Comparison of ENCODE assay signal across 13 cellular contexts in the genomic region with DNA sequence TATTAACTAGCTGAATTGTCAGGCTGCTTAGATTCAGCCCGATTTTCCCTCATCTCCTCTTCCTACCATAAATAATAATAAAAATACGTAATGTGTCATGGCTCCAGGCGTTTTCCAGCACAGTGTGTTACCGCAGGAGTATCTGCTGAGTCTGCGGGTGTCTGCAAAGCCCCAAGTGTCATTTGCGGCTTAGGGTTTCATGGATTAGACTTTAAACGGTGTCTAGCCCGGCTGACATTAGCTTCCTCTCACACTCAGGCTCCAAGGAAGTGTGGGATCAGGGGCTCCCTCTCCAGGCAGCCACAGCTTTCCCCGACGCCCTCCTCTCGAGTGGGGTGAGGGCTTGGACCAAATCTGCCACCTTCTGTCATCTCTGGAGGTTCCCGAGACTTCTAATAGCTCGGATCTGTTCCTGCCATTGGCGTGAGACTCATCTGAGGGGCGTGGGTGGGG. TPM values are rescaled to one million over a fixed set of nuclear protein-coding genes. Genes with fewer than 3 reads are reported as not detected.
DNase-seq lines count a peak whose midpoint lies in the region; ATAC-seq and TF ChIP-seq lines count a peak whose summit lies in the region.
"Had no signal": no experiment of that assay in that cellular context is flagged by ENCODE, and none has a peak within 500 bp of the region (broad histone marks: within the 10 kb centered on the region; RNA-seq: fewer than 3 reads in every experiment).

No MANE protein-coding gene starts in this region.

- H4K91ac ChIP-seq in IMR-90 (ENCODE audit: insufficient read depth, low read depth, low read length) = no peak overlapping the region

- H3K4me3 Mint-ChIP-seq in activated naive CD4-positive, alpha-beta T cell treated with anti-CD3 and anti-CD28 coated beads for 36 hours = no peak overlapping the region
- H3K4me3 Mint-ChIP-seq: T-helper 2 cell treated with Interferon-gamma antibody and Interleukin-4, amounts not matched to agents 5 μg/mL and 100 μg/mL, for 36 hours had no signal

- BruUV-seq in IMR-90 (replicated peaks; lab: Mats Ljungman, UMichigan) = no TSS peak

- DNase-seq in IMR-90 (no peak), SK-N-SH (no peak), smooth muscle cell (lab: John Stamatoyannopoulos, UW; ENCODE audit: unreplicated experiment) (no peak), left lung (no peak), CD1c-positive myeloid dendritic cell (ENCODE audit: extremely low spot score) (no peak)
- no peak for DNase-seq in activated naive CD4-positive, alpha-beta T cell treated with anti-CD3 and anti-CD28 coated beads for 36 hours
- DNase-seq in activated CD8-positive, alpha-beta memory T cell treated with anti-CD3 and anti-CD28 coated beads for 24 hours = no peak
- DNase-seq: MM.1S, NCI-H748 treated with DMSO at 0.1 percent for 48 hours had no signal

- no peak for TF ChIP-seq POLR2A in IMR-90 (IDR thresholded peaks at IDR 0.05; ENCODE audit: low read depth, low read length)

- H3K79me2 ChIP-seq in SK-N-SH (ENCODE audit: insufficient read depth) (no peaks in the 10 kb centered on the region), smooth muscle cell (ENCODE audit: low read depth) (no peaks in the 10 kb centered on the region)

- no peak overlapping the region for H3K4ac ChIP-seq in IMR-90 (ENCODE audit: low read depth, low read length)

- H3K4me1 ChIP-seq in IMR-90 (ENCODE audit: control insufficient read depth, insufficient read depth, low read length) (no peaks in the 10 kb centered on the region), SK-N-SH (ENCODE audit: control insufficient read depth in 1 of 2, insufficient read depth in 2 of 2, low read depth in 1 of 2, low read length in 1 of 2) (peaks cover 0 to 12% of the 10 kb centered on the region in 2 experiments; a peak in 2 of 4 replicates), iPS-18a (ENCODE audit: control insufficient read depth, low read depth, low read length) (peaks cover 24% of the 10 kb centered on the region), smooth muscle cell (ENCODE audit: low read depth) (peaks cover 18% of the 10 kb centered on the region), left lung (peaks cover 0 to 9% of the 10 kb centered on the region in 2 donors)

- POLR2A ChIA-PET in IMR-90 (lab: Charles Lee; ENCODE audit: unreplicated experiment) = no interaction called here
- POLR2A ChIA-PET in SK-N-SH (lab: Yijun Ruan, JAX) = no interaction called here

- no peak overlapping the region for H2BK20ac ChIP-seq in IMR-90 (ENCODE audit: low read depth, low read length)

- TF ChIP-seq CTCF in IMR-90 (conservative IDR thresholded peaks at IDR 0.05; ENCODE audit: low read depth, low read length) (no peak), SK-N-SH (IDR thresholded peaks at IDR 0.05) (no peak), smooth muscle cell (IDR thresholded peaks at IDR 0.05; ENCODE audit: borderline replicate concordance, insufficient read depth, poor library complexity, severe bottlenecking) (no peak), left lung (IDR thresholded peaks at IDR 0.05) (no peak)

- H3K9me2 ChIP-seq in SK-N-SH = no peaks in the 10 kb centered on the region

- no peak overlapping the region for H2BK5ac ChIP-seq in IMR-90 (ENCODE audit: low read depth, low read length, poor library complexity, severe bottlenecking)

- H3K23ac ChIP-seq in IMR-90 (ENCODE audit: low read depth, low read length) = no peak overlapping the region

- H3K27ac ChIP-seq in IMR-90 (ENCODE audit: insufficient read depth, low read length) (no peak overlapping the region), SK-N-SH (ENCODE audit: low read depth in 2 of 2, low read length in 1 of 2) (no peak overlapping the region; a peak in 1 of 4 replicates), iPS-18a (ENCODE audit: low read length) (no peak overlapping the region), smooth muscle cell (ENCODE audit: low read depth) (no peak overlapping the region), left lung (no peak overlapping the region)

- H3K27me3 Mint-ChIP-seq in activated naive CD4-positive, alpha-beta T cell treated with anti-CD3 and anti-CD28 coated beads for 36 hours (ENCODE audit: low read depth) = peaks cover 78% of the 10 kb centered on the region

- no peak overlapping the region for H3K27ac Mint-ChIP-seq in activated naive CD4-positive, alpha-beta T cell treated with anti-CD3 and anti-CD28 coated beads for 36 hours
- H3K27ac Mint-ChIP-seq: stimulated activated effector memory CD8-positive, alpha-beta T cell treated with anti-CD3 and anti-CD28 coated beads, Interleukin-12 subunit alpha, Interleukin-12 subunit beta, amount 100 ng/mL, for 72 hours; T-helper 2 cell treated with Interferon-gamma antibody and Interleukin-4, amounts not matched to agents 5 μg/mL and 100 μg/mL, for 36 hours had no signal

- no peak overlapping the region for H2AK9ac ChIP-seq in IMR-90 (replicated peaks; ENCODE audit: low read depth, low read length, poor library complexity)

- WGBS in IMR-90 (ENCODE audit: extremely low coverage in 2 of 2, insufficient read length in 1 of 2), 2 experiments = no CpG with 5 or more reads among the region's 15 CpGs
- WGBS in SK-N-SH (ENCODE audit: low lambda C conversion rate) = 48% methylated on average over 12 of the region's 15 CpGs
- 4% methylated on average over 15 of the region's 15 CpGs for WGBS in smooth muscle cell (ENCODE audit: low lambda C conversion rate)

- no peaks in the 10 kb centered on the region for H3F3A ChIP-seq in SK-N-SH (replicated peaks; ENCODE audit: insufficient read depth)
- no peaks in the 10 kb centered on the region for H3F3A ChIP-seq in smooth muscle cell (ENCODE audit: low read depth)

- no peak overlapping the region for H3K14ac ChIP-seq in IMR-90 (replicated peaks; ENCODE audit: low read depth, low read length)

- in situ Hi-C loops in IMR-90 (cut with MboI; ENCODE audit: low sequenced_read_pairs) = no loop called here

- H2AK5ac ChIP-seq in IMR-90 (ENCODE audit: low read depth, low read length) = no peak overlapping the region

- no peak overlapping the region for H3K56ac ChIP-seq in IMR-90 (ENCODE audit: extremely low read depth, insufficient read depth, low read length)

- H4K20me1 ChIP-seq in IMR-90 (ENCODE audit: insufficient read depth, low read length) = no peaks in the 10 kb centered on the region
- no peaks in the 10 kb centered on the region for H4K20me1 ChIP-seq in SK-N-SH (ENCODE audit: insufficient read depth)
- no peaks in the 10 kb centered on the region for H4K20me1 ChIP-seq in smooth muscle cell (ENCODE audit: low read depth)

- dilution Hi-C loops in IMR-90 (cut with HindIII; ENCODE audit: low sequenced_read_pairs, unreplicated experiment) = no loop called here

- H2AFZ ChIP-seq in IMR-90 (replicated peaks; ENCODE audit: low read length, poor library complexity) (peak overlapping the region; percentile 23), SK-N-SH (ENCODE audit: low read depth) (peak overlapping the region; percentile 49; the same call in 1 of the 2 replicates), smooth muscle cell (ENCODE audit: low read depth) (no peak overlapping the region)

- H2BK120ac ChIP-seq in IMR-90 (ENCODE audit: low read depth, low read length) = no peak overlapping the region

- TF ChIP-seq RAD21 in IMR-90 (IDR thresholded peaks at IDR 0.05; ENCODE audit: low read length) (no peak), SK-N-SH (IDR thresholded peaks at IDR 0.05; ENCODE audit: low read length) (no peak)

- ATAC-seq in IMR-90 (ENCODE audit: low read depth) (no peak), left lung (no peak)

- H2BK15ac ChIP-seq in IMR-90 (ENCODE audit: low read depth, low read length) = no peak overlapping the region

- H3K4me2 ChIP-seq in IMR-90 (ENCODE audit: low read depth, low read length) = no peak overlapping the region
- no peak overlapping the region for H3K4me2 ChIP-seq in SK-N-SH
- H3K4me2 ChIP-seq in smooth muscle cell = peak overlapping the region; percentile 78

- CTCF ChIA-PET in IMR-90 (lab: Yijun Ruan, JAX) = no interaction called here
- CTCF ChIA-PET in SK-N-SH (lab: Yijun Ruan, JAX) = interaction anchor here (1.2 to 1.3 kb wide), 2 partner anchors 24 to 380 kb away, joined by 3 to 4 read pairs; no protein-coding TSS in a partner anchor
- CTCF ChIA-PET in activated naive CD4-positive, alpha-beta T cell treated with anti-CD3 and anti-CD28 coated beads for 36 hours (lab: Charles Lee) = interaction anchor here (0.6 to 2.5 kb wide), 2 partner anchors 34 to 197 kb away, joined by 5 read pairs; no protein-coding TSS in a partner anchor

- H3K9ac ChIP-seq in IMR-90 (ENCODE audit: low read depth, low read length) (no peak overlapping the region), SK-N-SH (no peak overlapping the region), iPS-18a (ENCODE audit: low read length) (no peak overlapping the region), smooth muscle cell (ENCODE audit: low read depth) (no peak overlapping the region)

- intact Hi-C loops in IMR-90 (cut with micrococcal nuclease) = no loop called here
- intact Hi-C loops in left lung (cut with DNase I) = no loop called here
- intact Hi-C loops in activated naive CD4-positive, alpha-beta T cell treated with anti-CD3 and anti-CD28 coated beads for 36 hours (cut with micrococcal nuclease) = loop anchor here (5.0 kb wide), 2 partner anchors 42 to 1842 kb away; a partner anchor contains a TSS

- peaks cover 10% of the 10 kb centered on the region for H3K9me3 ChIP-seq in IMR-90 (ENCODE audit: control insufficient read depth, insufficient read depth, low read length)
- H3K9me3 ChIP-seq in SK-N-SH = no peaks in the 10 kb centered on the region
- H3K9me3 ChIP-seq in iPS-18a (ENCODE audit: control insufficient read depth, low read depth, low read length) = no peaks in the 10 kb centered on the region
- H3K9me3 ChIP-seq in smooth muscle cell (replicated peaks; ENCODE audit: low read depth) = no peaks in the 10 kb centered on the region
- H3K9me3 ChIP-seq in left lung = no peaks in the 10 kb centered on the region

- H3K36me3 ChIP-seq in IMR-90 (ENCODE audit: control insufficient read depth, insufficient read depth, low read length) (no peaks in the 10 kb centered on the region), SK-N-SH (replicated peaks in 1 of 2; ENCODE audit: control insufficient read depth in 1 of 2, insufficient read depth in 2 of 2, low read length in 1 of 2) (peaks cover 0 to 4% of the 10 kb centered on the region in 2 experiments), iPS-18a (ENCODE audit: control insufficient read depth, low read depth, low read length) (no peaks in the 10 kb centered on the region), smooth muscle cell (ENCODE audit: low read depth) (no peaks in the 10 kb centered on the region), left lung (no peaks in the 10 kb centered on the region)

- H3K4me1 Mint-ChIP-seq in activated naive CD4-positive, alpha-beta T cell treated with anti-CD3 and anti-CD28 coated beads for 36 hours (ENCODE audit: low read depth) = peaks cover 24% of the 10 kb centered on the region

- H4K8ac ChIP-seq in IMR-90 (ENCODE audit: low read depth in 2 of 2, low read length in 2 of 2) = no peak overlapping the region

- H3K4me3 ChIP-seq in IMR-90 (ENCODE audit: insufficient read depth, low read depth, low read length) = no peak overlapping the region
- H3K4me3 ChIP-seq in SK-N-SH (ENCODE audit: low read depth in 2 of 2, low read length in 1 of 2) = no peak overlapping the region
- peak overlapping the region; percentile 42 for H3K4me3 ChIP-seq in iPS-18a (ENCODE audit: low read length)
- peak overlapping the region; percentile 6 for H3K4me3 ChIP-seq in smooth muscle cell
- no peak overlapping the region for H3K4me3 ChIP-seq in left lung

- H3K9me1 ChIP-seq in IMR-90 (ENCODE audit: insufficient read depth, low read length) = no peaks in the 10 kb centered on the region

- no peak for TF ChIP-seq EP300 in SK-N-SH (IDR thresholded peaks at IDR 0.05; ENCODE audit: borderline replicate concordance in 1 of 2, low read depth in 1 of 2, low read length in 1 of 2)

- H3K27me3 ChIP-seq in IMR-90 (ENCODE audit: control insufficient read depth, insufficient read depth, low read length) (peaks cover 88% of the 10 kb centered on the region), SK-N-SH (ENCODE audit: insufficient read depth) (no peaks in the 10 kb centered on the region), iPS-18a (ENCODE audit: control insufficient read depth, insufficient read depth, low read length) (peaks cover 100% of the 10 kb centered on the region), smooth muscle cell (ENCODE audit: low read depth) (peaks cover 100% of the 10 kb centered on the region), left lung (peaks cover 89 to 100% of the 10 kb centered on the region in 2 donors)

- peaks cover 1% of the 10 kb centered on the region for H3K36me3 Mint-ChIP-seq in activated naive CD4-positive, alpha-beta T cell treated with anti-CD3 and anti-CD28 coated beads for 36 hours (ENCODE audit: low read depth)
- H3K36me3 Mint-ChIP-seq: stimulated activated effector memory CD8-positive, alpha-beta T cell treated with anti-CD3 and anti-CD28 coated beads, Interleukin-12 subunit alpha, Interleukin-12 subunit beta, amount 100 ng/mL, for 72 hours had no signal

- no peaks in the 10 kb centered on the region for H3K9me3 Mint-ChIP-seq in activated naive CD4-positive, alpha-beta T cell treated with anti-CD3 and anti-CD28 coated beads for 36 hours
- H3K9me3 Mint-ChIP-seq: stimulated activated effector memory CD8-positive, alpha-beta T cell treated with anti-CD3 and anti-CD28 coated beads, Interleukin-12 subunit alpha, Interleukin-12 subunit beta, amount 100 ng/mL, for 72 hours; T-helper 2 cell treated with Interferon-gamma antibody and Interleukin-4, amounts not matched to agents 5 μg/mL and 100 μg/mL, for 36 hours had no signal

- H4K5ac ChIP-seq in IMR-90 (ENCODE audit: low read depth, low read length) = no peak overlapping the region

- H3K79me1 ChIP-seq in IMR-90 (ENCODE audit: low read depth in 1 of 2, low read length in 2 of 2) = no peaks in the 10 kb centered on the region

- no peak overlapping the region for H3K18ac ChIP-seq in IMR-90 (ENCODE audit: low read depth, low read length)

RNA-seq across cellular contexts. Expression of a gene that starts 14.1 kb away (rescaled TPM):
- total RNA-seq in IMR-90 (2012; rRNA removed) (not detected in 2 replicates), smooth muscle cell (not detected in 2 replicates), left lung (1 to 10 TPM; 1.9 to 5.9 TPM)
- polyA plus RNA-seq in IMR-90 (2012; rRNA removed) (not detected in 2 replicates), SK-N-SH (2012; rRNA removed) (not detected in 2 replicates), smooth muscle cell (not detected in 2 replicates)
- polyA plus RNA-seq in IMR-90 (2012; cell fraction: cytosol; rRNA removed) = not detected in 2 replicates
- polyA plus RNA-seq in IMR-90 (2012; cell fraction: nucleus; rRNA removed; ENCODE audit: low replicate concordance) = not detected in 2 replicates
- 0.03 TPM in 1 of 2 replicates, not detected in the other for polyA plus RNA-seq in SK-N-SH (2012; cell fraction: cytosol; rRNA removed)
- polyA plus RNA-seq in SK-N-SH (2012; cell fraction: nucleus; rRNA removed) = 0.02 and 0.12 TPM in 2 replicates
- not detected for total RNA-seq in activated naive CD4-positive, alpha-beta T cell treated with anti-CD3 and anti-CD28 coated beads for 36 hours
- polyA plus RNA-seq: neural cell had no signal

RNA-seq across cellular contexts. Expression of a gene that starts 17.3 kb away (rescaled TPM):
- total RNA-seq in IMR-90 (2012; rRNA removed) = not detected in 2 replicates
- polyA plus RNA-seq in IMR-90 (2012; rRNA removed) = not detected in 2 replicates
- not detected in 2 replicates for polyA plus RNA-seq in IMR-90 (2012; cell fraction: cytosol; rRNA removed)
- polyA plus RNA-seq in IMR-90 (2012; cell fraction: nucleus; rRNA removed; ENCODE audit: low replicate concordance) = not detected in 2 replicates
- 0.80 and 0.81 TPM in 2 replicates for polyA plus RNA-seq in SK-N-SH (2012; rRNA removed)
- polyA plus RNA-seq in SK-N-SH (2012; cell fraction: cytosol; rRNA removed) = 0.62 and 0.88 TPM in 2 replicates
- polyA plus RNA-seq in SK-N-SH (2012; cell fraction: nucleus; rRNA removed) = 1.4 and 3.9 TPM in 2 replicates
- total RNA-seq in smooth muscle cell = 0.63 TPM in 1 of 2 replicates, not detected in the other
- polyA plus RNA-seq in smooth muscle cell = not detected in 2 replicates
- 1 to 10 TPM in 1 of 2 donors, not detected in 1; 1.0 TPM for total RNA-seq in left lung
- not detected for total RNA-seq in activated naive CD4-positive, alpha-beta T cell treated with anti-CD3 and anti-CD28 coated beads for 36 hours
- polyA plus RNA-seq: neural cell had no signal

RNA-seq across cellular contexts. Expression of a gene that starts 23.1 kb away (rescaled TPM):
- not detected in 2 replicates for total RNA-seq in IMR-90 (2012; rRNA removed)
- polyA plus RNA-seq in IMR-90 (2012; rRNA removed) = not detected in 2 replicates
- polyA plus RNA-seq in IMR-90 (2012; cell fraction: cytosol; rRNA removed) = not detected in 2 replicates
- polyA plus RNA-seq in IMR-90 (2012; cell fraction: nucleus; rRNA removed; ENCODE audit: low replicate concordance) = not detected in 2 replicates
- polyA plus RNA-seq in SK-N-SH (2012; rRNA removed) = 1.0 and 1.6 TPM in 2 replicates
- polyA plus RNA-seq in SK-N-SH (2012; cell fraction: cytosol; rRNA removed) = 0.24 and 0.43 TPM in 2 replicates
- polyA plus RNA-seq in SK-N-SH (2012; cell fraction: nucleus; rRNA removed) = 11.1 and 13.3 TPM in 2 replicates
- 0.09 TPM in 1 of 2 replicates, not detected in the other for total RNA-seq in smooth muscle cell
- not detected in 2 replicates for polyA plus RNA-seq in smooth muscle cell
- total RNA-seq in left lung = under 1 TPM; 0.17 to 0.68 TPM
- total RNA-seq in activated naive CD4-positive, alpha-beta T cell treated with anti-CD3 and anti-CD28 coated beads for 36 hours = not detected
- polyA plus RNA-seq: neural cell had no signal

RNA-seq across cellular contexts. Expression of a gene that starts 44.9 kb away (rescaled TPM):
- total RNA-seq in IMR-90 (2012; rRNA removed) (not detected in 2 replicates), smooth muscle cell (0.13 and 2.0 TPM in 2 replicates), left lung (1 to 10 TPM in 1 of 2 donors, under 1 TPM in 1; 0.32 to 2.1 TPM)
- polyA plus RNA-seq in IMR-90 (2012; rRNA removed) (not detected in 2 replicates), SK-N-SH (2012; rRNA removed) (6.4 and 8.2 TPM in 2 replicates), smooth muscle cell (not detected in 2 replicates)
- polyA plus RNA-seq in IMR-90 (2012; cell fraction: cytosol; rRNA removed) = not detected in 2 replicates
- polyA plus RNA-seq in IMR-90 (2012; cell fraction: nucleus; rRNA removed; ENCODE audit: low replicate concordance) = not detected in 2 replicates
- 9.8 and 10.2 TPM in 2 replicates for polyA plus RNA-seq in SK-N-SH (2012; cell fraction: cytosol; rRNA removed)
- 3.2 and 5.0 TPM in 2 replicates for polyA plus RNA-seq in SK-N-SH (2012; cell fraction: nucleus; rRNA removed)
- total RNA-seq in activated naive CD4-positive, alpha-beta T cell treated with anti-CD3 and anti-CD28 coated beads for 36 hours = not detected
- polyA plus RNA-seq: neural cell had no signal

RNA-seq across cellular contexts. Expression of a gene that starts 51.9 kb away (rescaled TPM):
- total RNA-seq in IMR-90 (2012; rRNA removed) (not detected in 2 replicates), smooth muscle cell (0.45 and 0.49 TPM in 2 replicates), left lung (1 to 10 TPM in 1 of 2 donors, under 1 TPM in 1; 0.29 to 1.1 TPM)
- polyA plus RNA-seq in IMR-90 (2012; rRNA removed) (not detected in 2 replicates), SK-N-SH (2012; rRNA removed) (3.6 and 4.8 TPM in 2 replicates), smooth muscle cell (1.4 and 2.2 TPM in 2 replicates)
- not detected in 2 replicates for polyA plus RNA-seq in IMR-90 (2012; cell fraction: cytosol; rRNA removed)
- not detected in 2 replicates for polyA plus RNA-seq in IMR-90 (2012; cell fraction: nucleus; rRNA removed; ENCODE audit: low replicate concordance)
- 4.2 and 5.0 TPM in 2 replicates for polyA plus RNA-seq in SK-N-SH (2012; cell fraction: cytosol; rRNA removed)
- 4.3 and 6.4 TPM in 2 replicates for polyA plus RNA-seq in SK-N-SH (2012; cell fraction: nucleus; rRNA removed)
- not detected for total RNA-seq in activated naive CD4-positive, alpha-beta T cell treated with anti-CD3 and anti-CD28 coated beads for 36 hours
- polyA plus RNA-seq: neural cell had no signal

Comparison
In these comparisons a context has a peak if more than half of its experiments do, and no peak if none do; other contexts are left out.
1. H3K4me3 ChIP-seq: peak in iPS-18a (single experiment) and smooth muscle cell (single experiment); none in IMR-90 (single experiment), SK-N-SH (0 of 2) and left lung (0 of 2).